ENCODE assay signal across 17 cellular contexts in the genomic region with DNA sequence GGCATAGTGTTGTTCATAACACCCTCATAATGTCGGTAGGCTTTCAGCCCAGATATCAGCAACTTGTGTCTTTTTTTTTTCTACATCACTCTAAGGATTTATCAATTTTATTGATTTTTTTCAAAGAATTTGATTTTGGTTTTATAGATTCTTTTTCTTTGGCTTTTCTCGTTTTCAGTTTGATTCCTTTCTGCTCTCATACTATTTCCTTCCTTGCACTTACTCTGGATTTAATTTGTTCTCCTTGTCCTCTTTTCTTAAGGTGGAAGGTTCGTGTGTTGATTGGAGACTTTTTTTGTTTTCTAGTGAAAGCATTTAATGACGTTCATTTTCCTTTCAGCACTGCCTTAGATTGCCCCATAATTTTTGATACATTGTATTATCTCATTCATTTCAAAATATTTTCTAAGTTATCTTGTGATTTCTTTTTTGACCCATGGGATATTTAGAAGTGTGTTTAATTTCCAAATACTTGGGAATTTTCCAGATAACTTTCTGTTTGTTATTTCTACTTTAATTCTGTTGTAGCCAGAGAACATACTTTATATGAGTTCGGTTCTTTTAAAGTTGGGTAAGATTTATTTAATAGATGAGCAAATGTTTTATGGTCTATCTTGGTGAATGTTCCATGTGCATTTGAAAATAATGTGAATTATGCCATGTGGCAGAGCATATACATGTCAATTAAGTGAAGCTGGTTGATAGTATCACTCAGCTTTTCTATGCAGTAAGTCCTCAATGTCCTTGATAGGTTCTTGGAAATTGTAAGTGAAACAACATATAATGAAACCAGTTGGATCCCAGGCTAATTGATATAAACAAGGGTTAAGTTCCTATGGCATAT.
DNase-seq lines count a peak whose midpoint lies in the region; ATAC-seq, FAIRE-seq and TF ChIP-seq lines count a peak whose summit lies in the region.
"Had no signal": no experiment of that assay in that cellular context is flagged by ENCODE, and none has a peak within 500 bp of the region (broad histone marks: within the 10 kb centered on the region; RNA-seq: fewer than 3 reads in every experiment).

No MANE protein-coding gene starts in this region.

- no peak for FAIRE-seq in K562 (lab: Jason Lieb, UNC)
- FAIRE-seq: GM12891, GM19239 had no signal

- no peaks in the 10 kb centered on the region for H3K79me2 ChIP-seq in K562 (ENCODE audit: control insufficient read depth, insufficient read depth, low read length)

- intact Hi-C loops in K562 (cut with micrococcal nuclease): no loop called here
- intact Hi-C loops in gastrocnemius medialis (cut with DNase I; ENCODE audit: low total_unique reads): no loop called here

- no peaks in the 10 kb centered on the region for H3K9me1 ChIP-seq in K562 (ENCODE audit: control insufficient read depth, insufficient read depth, low read length)

- H3K9me3 Mint-ChIP-seq in activated naive CD4-positive, alpha-beta T cell treated with anti-CD3 and anti-CD28 coated beads, Interleukin-2, amount 10 ng/mL, durations not matched to agents 7 days and 5 days: peaks cover 21% of the 10 kb centered on the region
- no peaks in the 10 kb centered on the region for H3K9me3 Mint-ChIP-seq in activated naive CD8-positive, alpha-beta T cell (ENCODE audit: low read depth)
- H3K9me3 Mint-ChIP-seq: CD4-positive, alpha-beta T cell had no signal

- WGBS in K562 (ENCODE audit: insufficient coverage, low coverage, missing lambda C conversion rate): 0% methylated on average over 5 of the region's 5 CpGs

- no peaks in the 10 kb centered on the region for H4K20me1 ChIP-seq in K562 (replicated peaks; ENCODE audit: control insufficient read depth, insufficient read depth, low read length)

- no peak overlapping the region for H3K4me2 ChIP-seq in K562 (ENCODE audit: insufficient read depth, low read length)

- DNase-seq in activated naive CD4-positive, alpha-beta T cell treated with anti-CD3 and anti-CD28 coated beads, Interleukin-2, amount 10 ng/mL, durations not matched to agents 7 days and 5 days: no peak
- no peak for DNase-seq in activated naive CD4-positive, alpha-beta T cell treated with anti-CD3 and anti-CD28 coated beads, Interleukin-2, amount 50 U/mL, for 16 hours
- DNase-seq in K562 (ENCODE audit: extremely low read depth in 1 of 4, low spot score in 3 of 4) (no peak), gastrocnemius medialis (no peak), NCI-H226 (no peak), NCI-H146 (lab: John Stamatoyannopoulos, UW) (no peak)
- DNase-seq: Calu3; CD4-positive, alpha-beta T cell; GM23248; NCI-H1930; NCI-H2171 treated with DMSO at 0.1 percent for 48 hours; NCI-H510A treated with DMSO at 0.1 percent for 48 hours had no signal

- POLR2A ChIA-PET in K562 (lab: Yijun Ruan, JAX): no interaction called here

- no TSS peak for BruUV-seq in K562 (replicated peaks; lab: Mats Ljungman, UMichigan)

- peaks cover 5% of the 10 kb centered on the region for H3K36me3 Mint-ChIP-seq in activated naive CD4-positive, alpha-beta T cell treated with anti-CD3 and anti-CD28 coated beads, Interleukin-2, amount 10 ng/mL, durations not matched to agents 7 days and 5 days
- H3K36me3 Mint-ChIP-seq in activated naive CD8-positive, alpha-beta T cell: peaks cover 1% of the 10 kb centered on the region

- no peak overlapping the region for H3K4me3 ChIP-seq in K562
- no peak overlapping the region for H3K4me3 ChIP-seq in gastrocnemius medialis
- H3K4me3 ChIP-seq: GM23248 had no signal

- TF ChIP-seq EP300 in K562 (IDR thresholded peaks at IDR 0.05; ENCODE audit: low read length): no peak

- peak overlapping the region; percentile 28 for H3K27ac Mint-ChIP-seq in activated naive CD4-positive, alpha-beta T cell treated with anti-CD3 and anti-CD28 coated beads, Interleukin-2, amount 10 ng/mL, durations not matched to agents 7 days and 5 days
- H3K27ac Mint-ChIP-seq in activated naive CD8-positive, alpha-beta T cell: peak overlapping the region; percentile 85
- H3K27ac Mint-ChIP-seq: B cell; CD4-positive, alpha-beta T cell had no signal

- no peak for TF ChIP-seq RAD21 in K562 (CRISPR knock-in tag; conservative IDR thresholded peaks at IDR 0.05 in 1 of 2, IDR thresholded peaks at IDR 0.05 in 1 of 2)

- no peak overlapping the region for H3K9ac ChIP-seq in K562 (ENCODE audit: insufficient read depth in 1 of 2, low read depth in 2 of 2, low read length in 2 of 2)
- H3K9ac ChIP-seq: GM23248 had no signal

- no peak for TF ChIP-seq POLR2A in K562 (conservative IDR thresholded peaks at IDR 0.05)
- TF ChIP-seq POLR2A in gastrocnemius medialis (IDR thresholded peaks at IDR 0.05): no peak

- H3K4me1 ChIP-seq in K562 (replicated peaks in 1 of 2; ENCODE audit: control insufficient read depth in 2 of 2, insufficient read depth in 2 of 2, low read length in 2 of 2): no peaks in the 10 kb centered on the region
- H3K4me1 ChIP-seq in gastrocnemius medialis: no peaks in the 10 kb centered on the region

- CTCF ChIA-PET in activated naive CD4-positive, alpha-beta T cell treated with anti-CD3 and anti-CD28 coated beads, Interleukin-2, amount 10 ng/mL, durations not matched to agents 7 days and 5 days (lab: Charles Lee): no interaction called here
- CTCF ChIA-PET in K562 (lab: Yijun Ruan, JAX; ENCODE audit: low intra/inter-chr PET ratio): no interaction called here

- ATAC-seq in K562 (no peak), gastrocnemius medialis (peak; percentile 33 to 53)
- ATAC-seq: HCT116 had no signal

- H3K9me3 ChIP-seq in K562 (replicated peaks; ENCODE audit: control insufficient read depth, insufficient read depth, low read depth, low read length) (no peaks in the 10 kb centered on the region), gastrocnemius medialis (no peaks in the 10 kb centered on the region)

- H3K27me3 ChIP-seq in K562 (ENCODE audit: control insufficient read depth in 2 of 2, insufficient read depth in 2 of 2, low read length in 2 of 2): peaks cover 13 to 55% of the 10 kb centered on the region in 2 experiments; a peak in 4 of 5 replicates
- H3K27me3 ChIP-seq in gastrocnemius medialis: peaks cover 0 to 3% (median 0%) of the 10 kb centered on the region in 3 donors

- H2AFZ ChIP-seq in K562 (ENCODE audit: low read depth, low read length): no peak overlapping the region
- H2AFZ ChIP-seq: GM23248 had no signal

- in situ Hi-C loops in K562 (cut with MboI) (no loop called here), gastrocnemius medialis (cut with MboI; ENCODE audit: low sequenced_read_pairs in 4 of 4) (no loop called here)

- H3K4me3 Mint-ChIP-seq in activated naive CD4-positive, alpha-beta T cell treated with anti-CD3 and anti-CD28 coated beads, Interleukin-2, amount 10 ng/mL, durations not matched to agents 7 days and 5 days: no peak overlapping the region
- peak overlapping the region; percentile 38 for H3K4me3 Mint-ChIP-seq in activated naive CD8-positive, alpha-beta T cell
- H3K4me3 Mint-ChIP-seq: B cell; CD4-positive, alpha-beta T cell had no signal

- no peak overlapping the region for H3K27ac ChIP-seq in K562 (ENCODE audit: extremely low read depth, low read depth, low read length)
- H3K27ac ChIP-seq in gastrocnemius medialis: no peak overlapping the region
- H3K27ac ChIP-seq: GM23248 had no signal

- peaks cover 14% of the 10 kb centered on the region for H3K4me1 Mint-ChIP-seq in activated naive CD4-positive, alpha-beta T cell treated with anti-CD3 and anti-CD28 coated beads, Interleukin-2, amount 10 ng/mL, durations not matched to agents 7 days and 5 days
- peaks cover 32% of the 10 kb centered on the region for H3K4me1 Mint-ChIP-seq in activated naive CD8-positive, alpha-beta T cell (ENCODE audit: low read depth)
- H3K4me1 Mint-ChIP-seq: B cell had no signal

- TF ChIP-seq CTCF in K562 (IDR thresholded peaks at IDR 0.05 in 2 of 3, conservative IDR thresholded peaks at IDR 0.05 in 1 of 3; ENCODE audit: insufficient read depth in 2 of 3, low read depth in 1 of 3, low read length in 3 of 3): no peak
- TF ChIP-seq CTCF in gastrocnemius medialis (IDR thresholded peaks at IDR 0.05 in 4 of 5, conservative IDR thresholded peaks at IDR 0.05 in 1 of 5): no peak

- H3K27me3 Mint-ChIP-seq in activated naive CD4-positive, alpha-beta T cell treated with anti-CD3 and anti-CD28 coated beads, Interleukin-2, amount 10 ng/mL, durations not matched to agents 7 days and 5 days: peaks cover 12% of the 10 kb centered on the region
- no peaks in the 10 kb centered on the region for H3K27me3 Mint-ChIP-seq in activated naive CD8-positive, alpha-beta T cell
- H3K27me3 Mint-ChIP-seq: B cell; CD4-positive, alpha-beta T cell had no signal

- no peaks in the 10 kb centered on the region for H3K36me3 ChIP-seq in K562 (ENCODE audit: control insufficient read depth, insufficient read depth, low read length)
- no peaks in the 10 kb centered on the region for H3K36me3 ChIP-seq in gastrocnemius medialis

TF ChIP-seq in K562, 482 proteins besides CTCF, POLR2A, EP300 and RAD21:
- TF ChIP-seq SETDB1 (IDR thresholded peaks at IDR 0.05; ENCODE audit: low read length) (no peak), TEAD1 (CRISPR knock-in tag; IDR thresholded peaks at IDR 0.05) (no peak), ZNF239 (CRISPR knock-in tag; IDR thresholded peaks at IDR 0.05) (no peak), CBX8 (IDR thresholded peaks at IDR 0.05; ENCODE audit: borderline replicate concordance, extremely low read depth, low read depth, low read length, poor library complexity, severe bottlenecking) (peak; percentile 78), CBX2 (IDR thresholded peaks at IDR 0.05; ENCODE audit: insufficient read depth, low read length, poor library complexity, severe bottlenecking) (peak; percentile 70)
- TF ChIP-seq, protein P1, sequence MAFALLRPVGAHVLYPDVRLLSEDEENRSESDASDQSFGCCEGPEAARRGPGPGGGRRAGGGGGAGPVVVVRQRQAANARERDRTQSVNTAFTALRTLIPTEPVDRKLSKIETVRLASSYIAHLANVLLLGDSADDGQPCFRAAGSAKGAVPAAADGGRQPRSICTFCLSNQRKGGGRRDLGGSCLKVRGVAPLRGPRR (CRISPR knock-in tag; IDR thresholded peaks at IDR 0.05): no peak
TF ChIP-seq in K562: peak in this region for 2.
